In genomic region chr14:30296956-30297405, GRCh38 we compare ENCODE assay signal across 1 cellular context.
TF ChIP-seq lines count a peak whose summit lies in the region.

No MANE protein-coding gene starts in this region.

TF ChIP-seq in K562, 482 proteins besides CTCF, POLR2A, EP300 and RAD21 (continued from another document and continues in another):
- no peak for TF ChIP-seq PRDM10 (IDR thresholded peaks at IDR 0.05; ENCODE audit: partially characterized antibody)
- no peak for TF ChIP-seq TSC22D4 (tag; IDR thresholded peaks at IDR 0.05)
- no peak for TF ChIP-seq MGA (IDR thresholded peaks at IDR 0.05)
- no peak for TF ChIP-seq NUFIP1 (IDR thresholded peaks at IDR 0.05; ENCODE audit: partially characterized antibody)
- TF ChIP-seq CBFA2T2 (conservative IDR thresholded peaks at IDR 0.05), result 0 out of 2 replicates have a peak, but pooled peaks have one; percentile 11
- TF ChIP-seq VEZF1 (CRISPR knock-in tag; IDR thresholded peaks at IDR 0.05), result peak; percentile 45
- no peak for TF ChIP-seq CCNT2 (IDR thresholded peaks at IDR 0.05; ENCODE audit: borderline replicate concordance, extremely low read depth, insufficient read length, low read depth, low read length)
- TF ChIP-seq NFYB (IDR thresholded peaks at IDR 0.05; ENCODE audit: extremely low read depth, insufficient read length), result no peak
- no peak for TF ChIP-seq NCOA1 (IDR thresholded peaks at IDR 0.05; ENCODE audit: low read depth)
- no peak for TF ChIP-seq HIVEP1 (CRISPR knock-in tag; IDR thresholded peaks at IDR 0.05)
- TF ChIP-seq MAFF (IDR thresholded peaks at IDR 0.05; ENCODE audit: low read length), result peak; percentile 58; the same call in 1 of the 2 replicates
- TF ChIP-seq SRSF7 (optimal IDR thresholded peaks at IDR 0.05; ENCODE audit: low read depth, low read length), result no peak
- TF ChIP-seq ZKSCAN8 (CRISPR knock-in tag; IDR thresholded peaks at IDR 0.05), result no peak
- TF ChIP-seq ZKSCAN3 (CRISPR knock-in tag; IDR thresholded peaks at IDR 0.05), result no peak
- TF ChIP-seq POLR2AphosphoS2 (IDR thresholded peaks at IDR 0.05; ENCODE audit: low read length), result no peak
- TF ChIP-seq NR2C2 (CRISPR knock-in tag; IDR thresholded peaks at IDR 0.05), result no peak
- no peak for TF ChIP-seq NR2C2 (tag; IDR thresholded peaks at IDR 0.05)
- no peak for TF ChIP-seq TRIM28 (IDR thresholded peaks at IDR 0.05)
- no peak for TF ChIP-seq ZNF592 (IDR thresholded peaks at IDR 0.05)
- TF ChIP-seq MCM3 (IDR thresholded peaks at IDR 0.05), result no peak
- no peak for TF ChIP-seq MTA1 (IDR thresholded peaks at IDR 0.05; ENCODE audit: borderline replicate concordance)
- TF ChIP-seq TFAP4 (CRISPR knock-in tag; IDR thresholded peaks at IDR 0.05; ENCODE audit: borderline replicate concordance), result no peak
- peak; percentile 90 for TF ChIP-seq RBM25 (IDR thresholded peaks at IDR 0.05; ENCODE audit: low read depth, low read length, severe bottlenecking)
- TF ChIP-seq TAF9B (IDR thresholded peaks at IDR 0.05; ENCODE audit: partially characterized antibody), result peak; percentile 41
- TF ChIP-seq SMARCB1 (IDR thresholded peaks at IDR 0.05; ENCODE audit: insufficient read length, low read depth), result no peak
- TF ChIP-seq SRSF3 (IDR thresholded peaks at IDR 0.05; ENCODE audit: insufficient read depth, low read length), result no peak
- peak; percentile 42 for TF ChIP-seq RBFOX2 (IDR thresholded peaks at IDR 0.05; ENCODE audit: low read depth, low read length)
- no peak for TF ChIP-seq NCOR1 (IDR thresholded peaks at IDR 0.05)
- TF ChIP-seq JUND (IDR thresholded peaks at IDR 0.05; ENCODE audit: borderline replicate concordance, low read depth, low read length), result no peak
- TF ChIP-seq JUND (tag; IDR thresholded peaks at IDR 0.05; ENCODE audit: borderline replicate concordance, low read depth, low read length), result no peak
- peak; percentile 53; the same call in 1 of the 2 replicates for TF ChIP-seq ARID1B (IDR thresholded peaks at IDR 0.05)
- TF ChIP-seq ZBTB12 (CRISPR knock-in tag; IDR thresholded peaks at IDR 0.05), result no peak
- TF ChIP-seq NR4A1 (CRISPR knock-in tag; IDR thresholded peaks at IDR 0.05), result no peak
- no peak for TF ChIP-seq NR4A1 (tag; IDR thresholded peaks at IDR 0.05)
- no peak for TF ChIP-seq SREBF1 (IDR thresholded peaks at IDR 0.05; ENCODE audit: borderline replicate concordance, low read depth, low read length)
- no peak for TF ChIP-seq NELFE (IDR thresholded peaks at IDR 0.05; ENCODE audit: insufficient read depth, insufficient read length)
- TF ChIP-seq KDM4B (IDR thresholded peaks at IDR 0.05; ENCODE audit: borderline replicate concordance in 2 of 2, low read depth in 1 of 2), result no peak
- TF ChIP-seq ELF1 (tag; IDR thresholded peaks at IDR 0.05), result no peak
- TF ChIP-seq L3MBTL2 (IDR thresholded peaks at IDR 0.05), result no peak
- no peak; the same call in 1 of the 2 replicates for TF ChIP-seq CTBP1 (IDR thresholded peaks at IDR 0.05; ENCODE audit: borderline replicate concordance)
- no peak for TF ChIP-seq ZNF830 (CRISPR knock-in tag; IDR thresholded peaks at IDR 0.05)
- peak; percentile 9; the same call in 1 of the 2 replicates for TF ChIP-seq MYC (IDR thresholded peaks at IDR 0.05; ENCODE audit: low read depth, low read length)
- TF ChIP-seq MYC (CRISPR knock-in tag; IDR thresholded peaks at IDR 0.05; ENCODE audit: borderline replicate concordance, low read depth), result no peak
- no peak for TF ChIP-seq CAMTA2 (CRISPR knock-in tag; conservative IDR thresholded peaks at IDR 0.05)
